In the genomic region with DNA sequence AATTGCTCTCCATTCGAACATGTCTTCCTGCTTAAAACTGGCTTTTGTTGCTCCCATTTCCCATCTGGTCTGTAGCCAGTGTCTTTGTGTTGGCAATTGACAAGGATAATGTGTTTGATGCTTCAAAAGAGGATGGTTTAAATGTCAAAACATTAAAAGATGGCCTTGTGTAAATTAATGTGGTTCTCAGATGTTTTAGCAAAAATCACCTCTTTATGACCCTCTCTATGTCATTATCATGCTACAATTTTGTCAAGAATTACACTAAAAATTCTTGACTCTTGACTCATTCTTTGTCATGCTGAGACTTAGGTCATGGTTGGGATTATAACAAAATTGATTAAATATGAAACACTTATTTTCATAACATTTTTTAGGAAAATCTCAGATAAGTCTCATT, we compare ENCODE assay signal across 8 cellular contexts. TPM values are rescaled to one million over a fixed set of nuclear protein-coding genes. Genes with fewer than 3 reads are reported as not detected.
DNase-seq lines count a peak whose midpoint lies in the region; ATAC-seq lines count a peak whose summit lies in the region.
"Had no signal": no experiment of that assay in that cellular context is flagged by ENCODE, and none has a peak within 500 bp of the region (broad histone marks: within the 10 kb centered on the region; RNA-seq: fewer than 3 reads in every experiment).

No MANE protein-coding gene starts in this region.

- DNase-seq in GM03348 (ENCODE audit: low spot score) (peak; percentile 64), NCI-H446 treated with DMSO at 0.1 percent for 48 hours (lab: John Stamatoyannopoulos, UW) (peak; percentile 20), epidermal melanocyte (ENCODE audit: insufficient read length, low spot score) (peak; percentile 23), renal cortical epithelial cell (ENCODE audit: low read depth) (peak; percentile 38), NCI-H345 treated with DMSO at 0.1 percent for 48 hours (lab: John Stamatoyannopoulos, UW; ENCODE audit: unreplicated experiment) (no peak), amygdala (lab: John Stamatoyannopoulos, UW) (no peak)
- DNase-seq: activated CD4-positive, alpha-beta T cell treated with anti-CD3 and anti-CD28 coated beads, Interleukin-2, amount 50 U/mL, for 4 hours had no signal

- ATAC-seq in GM21367 (IDR thresholded peaks at IDR 0.05; ENCODE audit: unreplicated experiment), result no peak

RNA-seq across cellular contexts. Expression of a gene that starts 47.4 kb away (rescaled TPM):
- 4.7 and 7.8 TPM in 2 replicates for total RNA-seq in renal cortical epithelial cell

Comparison
In these comparisons a context has a peak if more than half of its experiments do, and no peak if none do; other contexts are left out.
1. DNase-seq: peak in GM03348 (single experiment), NCI-H446 treated with DMSO at 0.1 percent for 48 hours (single experiment), epidermal melanocyte (single experiment) and renal cortical epithelial cell (single experiment); none in NCI-H345 treated with DMSO at 0.1 percent for 48 hours (single experiment) and amygdala (0 of 56).